ENCODE assay signal across 13 cellular contexts in genomic region chr6:43910638-43911353, GRCh38.
DNase-seq lines count a peak whose midpoint lies in the region; ATAC-seq and TF ChIP-seq lines count a peak whose summit lies in the region.
"Had no signal": no experiment of that assay in that cellular context is flagged by ENCODE, and none has a peak within 500 bp of the region (broad histone marks: within the 10 kb centered on the region; RNA-seq: fewer than 3 reads in every experiment).

No MANE protein-coding gene starts in this region.

- no peak for ATAC-seq in HG03135 (IDR thresholded peaks at IDR 0.05; ENCODE audit: unreplicated experiment)
- no peak for ATAC-seq in GM18517 (IDR thresholded peaks at IDR 0.05; ENCODE audit: unreplicated experiment)

- TF ChIP-seq CTCF in fibroblast of mammary gland (conservative IDR thresholded peaks at IDR 0.05; ENCODE audit: control insufficient read depth, insufficient read depth, low read depth, low read length) (no peak), thyroid gland (IDR thresholded peaks at IDR 0.05) (no peak)

- H3K27ac ChIP-seq in thyroid gland: peak overlapping the region in 2 of 3 donors; percentile 26 to 86
- H3K27ac ChIP-seq: SJSA1 had no signal

- no peaks in the 10 kb centered on the region for H3K36me3 ChIP-seq in thyroid gland
- H3K36me3 ChIP-seq: SJSA1 had no signal

- peaks cover 36 to 58% of the 10 kb centered on the region in 2 donors for H3K4me1 ChIP-seq in thyroid gland

- DNase-seq in NCI-H82 (lab: John Stamatoyannopoulos, UW): peak; percentile 24
- DNase-seq in NCI-H82 treated with DMSO at 0.1 percent for 48 hours (lab: John Stamatoyannopoulos, UW; ENCODE audit: unreplicated experiment): no peak
- peak; percentile 97 for DNase-seq in OCI-M1 (lab: John Stamatoyannopoulos, UW)
- peak; percentile 65 for DNase-seq in fibroblast of mammary gland (ENCODE audit: low read depth)
- no peak for DNase-seq in thyroid gland
- no peak for DNase-seq in activated T-cell treated with anti-CD3 and anti-CD28 coated beads, Interleukin-2, amount 50 U/mL, for 1 hour
- DNase-seq: activated CD4-positive, alpha-beta memory T cell treated with anti-CD3 and anti-CD28 coated beads, Interleukin-2, amount 10 ng/mL, durations not matched to agents 7 days and 5 days; NCI-H2107; retina had no signal

- TF ChIP-seq POLR2A in thyroid gland (IDR thresholded peaks at IDR 0.05): no peak

- no peaks in the 10 kb centered on the region for H3K27me3 ChIP-seq in thyroid gland
- H3K27me3 ChIP-seq: SJSA1 had no signal

- no peak overlapping the region for H3K4me3 ChIP-seq in fibroblast of mammary gland (ENCODE audit: control insufficient read depth, low read depth, low read length)
- H3K4me3 ChIP-seq in thyroid gland (replicated peaks in 1 of 3): no peak overlapping the region
- H3K4me3 ChIP-seq: lung, SJSA1 had no signal

- intact Hi-C loops in thyroid gland (cut with DNase I): no loop called here

- H3K9me3 ChIP-seq in thyroid gland: no peaks in the 10 kb centered on the region
- H3K9me3 ChIP-seq: SJSA1 had no signal

- 50 to 54% methylated on average over 5 to 6 of the region's 6 CpGs for WGBS in thyroid gland, 2 donors

Comparison
In these comparisons a context has a peak if more than half of its experiments do, and no peak if none do; other contexts are left out.
1. DNase-seq: peak in NCI-H82 (single experiment), OCI-M1 (single experiment) and fibroblast of mammary gland (single experiment); none in NCI-H82 treated with DMSO at 0.1 percent for 48 hours (single experiment), thyroid gland (0 of 2) and activated T-cell treated with anti-CD3 and anti-CD28 coated beads, Interleukin-2, amount 50 U/mL, for 1 hour (single experiment).